ENCODE assay signal across 33 cellular contexts in genomic region chr7:78213402-78213801, GRCh38.
DNase-seq lines count a peak whose midpoint lies in the region; FAIRE-seq and TF ChIP-seq lines count a peak whose summit lies in the region.
"Had no signal": no experiment of that assay in that cellular context is flagged by ENCODE, and none has a peak within 500 bp of the region (broad histone marks: within the 10 kb centered on the region; RNA-seq: fewer than 3 reads in every experiment).

No MANE protein-coding gene starts in this region.

- no peaks in the 10 kb centered on the region for H3K4me1 Mint-ChIP-seq in nephron progenitor cell
- H3K4me1 Mint-ChIP-seq: B cell; CD14-positive monocyte; CD4-positive, alpha-beta memory T cell; CD4-positive, CD25-positive, alpha-beta regulatory T cell; CD8-positive, alpha-beta memory T cell had no signal

- intact Hi-C loops in spleen (cut with DNase I; ENCODE audit: low total_unique reads), result no loop called here

- TF ChIP-seq CTCF in bronchial epithelial cell (IDR thresholded peaks at IDR 0.05; ENCODE audit: insufficient read depth, low read length, severe bottlenecking) (no peak), spleen (IDR thresholded peaks at IDR 0.05 in 8 of 11, conservative IDR thresholded peaks at IDR 0.05 in 3 of 11) (no peak), nephron progenitor cell (IDR thresholded peaks at IDR 0.05) (no peak)

- H3K9me3 Mint-ChIP-seq in nephron progenitor cell, result peaks cover 7% of the 10 kb centered on the region
- H3K9me3 Mint-ChIP-seq: CD8-positive, alpha-beta T cell had no signal

- FAIRE-seq in GM12891 (lab: Jason Lieb, UNC) (peak; percentile 20), bronchial epithelial cell (lab: Jason Lieb, UNC) (peak; percentile 13)
- FAIRE-seq: A204.1, A549, D721Med had no signal

- H3K27me3 ChIP-seq in bronchial epithelial cell (ENCODE audit: control insufficient read depth, insufficient read depth, low read length), result no peaks in the 10 kb centered on the region
- no peaks in the 10 kb centered on the region for H3K27me3 ChIP-seq in spleen (replicated peaks in 1 of 7)
- H3K27me3 ChIP-seq: BE2C; BLaER1; BLaER1 treated with 17β-estradiol and CSF1 and Interleukin-3, amounts not matched to agents 10 nM and 100 nM had no signal

- H3K4me3 ChIP-seq in bronchial epithelial cell (ENCODE audit: low read depth, low read length) (no peak overlapping the region), spleen (no peak overlapping the region)
- H3K4me3 ChIP-seq: A549; BLaER1; BLaER1 treated with 17β-estradiol and CSF1 and Interleukin-3, amounts not matched to agents 10 nM and 100 nM had no signal

- H3K36me3 Mint-ChIP-seq in nephron progenitor cell (ENCODE audit: low read depth), result peaks cover 5% of the 10 kb centered on the region
- H3K36me3 Mint-ChIP-seq: CD14-positive monocyte; CD4-positive, alpha-beta memory T cell; CD4-positive, CD25-positive, alpha-beta regulatory T cell; CD8-positive, alpha-beta memory T cell; CD8-positive, alpha-beta T cell had no signal

- TF ChIP-seq POLR2A in GM12891 (IDR thresholded peaks at IDR 0.05; ENCODE audit: low read depth, low read length), result no peak
- TF ChIP-seq POLR2A in spleen (IDR thresholded peaks at IDR 0.05), result no peak

- H3K4me1 ChIP-seq in spleen, result no peaks in the 10 kb centered on the region
- H3K4me1 ChIP-seq: A549; BLaER1; BLaER1 treated with 17β-estradiol and CSF1 and Interleukin-3, amounts not matched to agents 10 nM and 100 nM; Caco-2 had no signal

- no peaks in the 10 kb centered on the region for H3K9me3 ChIP-seq in spleen
- H3K9me3 ChIP-seq: A549; BE2C; BLaER1; BLaER1 treated with 17β-estradiol and CSF1 and Interleukin-3, amounts not matched to agents 10 nM and 100 nM; Caco-2 had no signal

- DNase-seq in GM12891 (ENCODE audit: insufficient read length, low spot score) (no peak), bronchial epithelial cell (ENCODE audit: low read depth) (no peak), spleen (no peak), nephron progenitor cell (no peak)
- DNase-seq: 8988T; ACHN; AML-193; BE2C; C1 segment of cervical spinal cord; Caco-2; Calu3; CD4-positive, alpha-beta memory T cell; CD4-positive, alpha-beta T cell; CD4-positive, CD25-positive, alpha-beta regulatory T cell; CD8-positive, alpha-beta memory T cell; CD8-positive, alpha-beta T cell; COR-L47; DMS 273 treated with DMSO at 0.1 percent for 48 hours; DMS153; DMS53; DMS79; DMS79 treated with DMSO at 0.1 percent for 48 hours; DND-41; EL had no signal

- H3K36me3 ChIP-seq in bronchial epithelial cell (ENCODE audit: control insufficient read depth, insufficient read depth, low read length) (no peaks in the 10 kb centered on the region), spleen (no peaks in the 10 kb centered on the region)
- H3K36me3 ChIP-seq: BE2C; BLaER1; BLaER1 treated with 17β-estradiol and CSF1 and Interleukin-3, amounts not matched to agents 10 nM and 100 nM had no signal

- peaks cover 7% of the 10 kb centered on the region for H3K27me3 Mint-ChIP-seq in nephron progenitor cell (ENCODE audit: low read depth, poor library complexity)
- H3K27me3 Mint-ChIP-seq: CD4-positive, CD25-positive, alpha-beta regulatory T cell had no signal

- no peak overlapping the region for H3K27ac Mint-ChIP-seq in nephron progenitor cell
- H3K27ac Mint-ChIP-seq: B cell; CD14-positive monocyte; CD4-positive, alpha-beta memory T cell; CD4-positive, alpha-beta T cell; CD4-positive, CD25-positive, alpha-beta regulatory T cell; CD8-positive, alpha-beta memory T cell; CD8-positive, alpha-beta T cell had no signal

- 91 to 97% (median 94%) methylated on average over 6 of the region's 6 CpGs for WGBS in spleen, 5 donors

- H3K27ac ChIP-seq in spleen, result no peak overlapping the region
- H3K27ac ChIP-seq: 22Rv1; A549; BLaER1; BLaER1 treated with 17β-estradiol and CSF1 and Interleukin-3, amounts not matched to agents 10 nM and 100 nM; C4-2B had no signal

- H3K4me3 Mint-ChIP-seq in nephron progenitor cell, result no peak overlapping the region
- H3K4me3 Mint-ChIP-seq: B cell; CD14-positive monocyte; CD4-positive, alpha-beta memory T cell; CD4-positive, alpha-beta T cell; CD4-positive, CD25-positive, alpha-beta regulatory T cell; CD8-positive, alpha-beta memory T cell; CD8-positive, alpha-beta T cell had no signal

TF ChIP-seq in GM12891, 5 proteins besides CTCF, POLR2A, EP300 and RAD21:
- TF ChIP-seq SPI1 (IDR thresholded peaks at IDR 0.05; ENCODE audit: low read depth, low read length), result no peak
- no peak for TF ChIP-seq TAF1 (IDR thresholded peaks at IDR 0.05; ENCODE audit: low read depth, low read length)
- TF ChIP-seq POU2F2 (IDR thresholded peaks at IDR 0.05; ENCODE audit: low read depth, low read length), result no peak
- TF ChIP-seq PAX5 (IDR thresholded peaks at IDR 0.05; ENCODE audit: insufficient read depth, low read length, severe bottlenecking), result no peak
- no peak for TF ChIP-seq POLR2AphosphoS5 (IDR thresholded peaks at IDR 0.05; ENCODE audit: low read depth, low read length)
